Comparison of ENCODE assay signal across 26 cellular contexts in genomic region chrX:47674776-47675175, GRCh38. TPM values are rescaled to one million over a fixed set of nuclear protein-coding genes. Genes with fewer than 3 reads are reported as not detected.
"Had no signal": no experiment of that assay in that cellular context is flagged by ENCODE, and none has a peak within 500 bp of the region (broad histone marks: within the 10 kb centered on the region; RNA-seq: fewer than 3 reads in every experiment).

No MANE protein-coding gene starts in this region.

- H3K27ac ChIP-seq: KMS-11, SJSA1, SK-N-MC had no signal

- H3K4me3 ChIP-seq: SJSA1, SK-N-MC had no signal

- ATAC-seq: HepG2 had no signal

- FAIRE-seq: HepG2, RCC 7860 had no signal

- H3K9me3 ChIP-seq: SJSA1 had no signal

- H3K36me3 ChIP-seq: SJSA1 had no signal

- H3K4me1 ChIP-seq: SJSA1 had no signal

- H3K9ac ChIP-seq: KMS-11 had no signal

- H3K27me3 ChIP-seq: SJSA1 had no signal

- DNase-seq: IMR-90, Kasumi-1, MV-4-11, NCI-H1092, NCI-H1105 treated with DMSO at 0.1 percent for 48 hours, NCI-H1436, NCI-H187, NCI-H2029, NCI-H2081 treated with DMSO at 0.1 percent for 48 hours, NCI-H2171, NCI-H226, NCI-H446, NCI-H510A, NCI-H524 treated with DMSO at 0.1 percent for 48 hours, NCI-H69, NCI-H774, Right ventricle myocardium superior, RPMI8226, SIG-M5 had no signal

- H3K4me2 ChIP-seq: KMS-11 had no signal

RNA-seq across cellular contexts. Expression of gene CFP, which starts 45.0 kb away (rescaled TPM):
- total RNA-seq: HepG2, M059J had no signal

RNA-seq across cellular contexts. Expression of gene SYN1, which starts 55.1 kb away (rescaled TPM):
- total RNA-seq: HepG2, HT1080 had no signal
- polyA plus RNA-seq: HepG2 had no signal
